In the genomic region with DNA sequence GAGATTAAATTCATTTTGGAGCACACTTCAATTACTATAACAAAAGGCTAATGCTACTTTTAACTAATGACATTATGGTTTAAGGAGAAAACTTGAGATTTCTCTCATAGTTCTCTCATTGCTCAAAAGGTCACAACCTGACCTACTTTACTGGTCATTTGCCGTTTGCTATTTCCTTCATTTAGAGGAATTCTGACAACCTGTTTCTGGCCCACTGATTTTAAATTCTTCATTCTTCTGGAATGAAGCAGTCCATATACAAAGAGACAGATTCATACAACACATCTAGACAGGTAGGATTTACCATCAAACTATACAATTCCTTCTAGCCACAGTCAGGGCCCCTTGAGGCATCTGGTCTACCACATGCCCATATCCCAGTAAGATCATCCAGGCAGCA, we compare ENCODE assay signal across 23 cellular contexts. TPM values are rescaled to one million over a fixed set of nuclear protein-coding genes. Genes with fewer than 3 reads are reported as not detected.
"Had no signal": no experiment of that assay in that cellular context is flagged by ENCODE, and none has a peak within 500 bp of the region (broad histone marks: within the 10 kb centered on the region; RNA-seq: fewer than 3 reads in every experiment).

No MANE protein-coding gene starts in this region.

- H3K4me1 ChIP-seq: foreskin keratinocyte, left lung, lower lobe of right lung had no signal

- H3K4me3 Mint-ChIP-seq: immature natural killer cell had no signal

- H3K4me3 ChIP-seq: coronary artery, dorsolateral prefrontal cortex, esophagus muscularis mucosa, gastroesophageal sphincter, heart left ventricle, hepatocyte, left lung, lower lobe of right lung had no signal

- H3K27me3 ChIP-seq: dorsolateral prefrontal cortex, esophagus muscularis mucosa, gastroesophageal sphincter, heart left ventricle, hepatocyte, left lung had no signal

- FAIRE-seq: colon, endothelial cell of umbilical vein, frontal cortex, kidney had no signal

- H2AFZ ChIP-seq: hepatocyte had no signal

- H3K4me2 ChIP-seq: hepatocyte had no signal

- ATAC-seq: foreskin keratinocyte, gastroesophageal sphincter, left cardiac atrium, left lung, left ventricle myocardium superior, lower lobe of right lung had no signal

- H3K27ac ChIP-seq: coronary artery, dorsolateral prefrontal cortex, esophagus muscularis mucosa, foreskin keratinocyte, gastroesophageal sphincter, heart left ventricle, hepatocyte, left lung, lower lobe of right lung had no signal

- H3K4me1 Mint-ChIP-seq: immature natural killer cell had no signal

- H3K9me3 ChIP-seq: esophagus muscularis mucosa, lower lobe of right lung had no signal

- DNase-seq: dermis blood vessel endothelial cell; dorsolateral prefrontal cortex; effector CD4-positive, alpha-beta T cell; effector memory CD4-positive, alpha-beta T cell; foreskin keratinocyte; heart left ventricle; hypothalamus; immature natural killer cell; islet precursor cell; kidney; kidney glomerular epithelial cell; left cardiac atrium; left lung; left ventricle myocardium superior; lower lobe of right lung; midbrain had no signal

- H3K27ac Mint-ChIP-seq: immature natural killer cell had no signal

- H3K36me3 Mint-ChIP-seq: immature natural killer cell had no signal

- H3K36me3 ChIP-seq: esophagus muscularis mucosa, gastroesophageal sphincter, left lung, lower lobe of right lung had no signal

RNA-seq across cellular contexts. Expression of a gene that starts 14.2 kb away (rescaled TPM):
- total RNA-seq: foreskin keratinocyte had no signal
- polyA plus RNA-seq: foreskin keratinocyte, immature natural killer cell had no signal
